Comparison of ENCODE assay signal across 19 cellular contexts in genomic region chr12:90084018-90084417, GRCh38.
DNase-seq lines count a peak whose midpoint lies in the region; ATAC-seq, FAIRE-seq and TF ChIP-seq lines count a peak whose summit lies in the region.
"Had no signal": no experiment of that assay in that cellular context is flagged by ENCODE, and none has a peak within 500 bp of the region (broad histone marks: within the 10 kb centered on the region; RNA-seq: fewer than 3 reads in every experiment).

No MANE protein-coding gene starts in this region.

- no peak for TF ChIP-seq POLR2A in A549 (IDR thresholded peaks at IDR 0.05; ENCODE audit: low read length)

- H3K9me3 Mint-ChIP-seq in Caco-2 (ENCODE audit: unreplicated experiment), result peaks cover 10% of the 10 kb centered on the region

- TF ChIP-seq RAD21 in A549 (conservative IDR thresholded peaks at IDR 0.05 in 1 of 2, IDR thresholded peaks at IDR 0.05 in 1 of 2), result no peak

- TF ChIP-seq CTCF in A549 (IDR thresholded peaks at IDR 0.05) (no peak), bronchial epithelial cell (IDR thresholded peaks at IDR 0.05; ENCODE audit: insufficient read depth, low read length, severe bottlenecking) (no peak), Caco-2 (IDR thresholded peaks at IDR 0.05; ENCODE audit: insufficient read depth in 1 of 2, low read depth in 1 of 2, low read length in 1 of 2, severe bottlenecking in 1 of 2, unreplicated experiment in 1 of 2) (no peak)

- peak in 1 of 2 experiments; percentile 37; a peak in 1 of 6 replicates for ATAC-seq in A549
- no peak for ATAC-seq in HG03354 (IDR thresholded peaks at IDR 0.05; ENCODE audit: poor library complexity, severe bottlenecking, unreplicated experiment)

- H3K36me3 Mint-ChIP-seq in Caco-2 (ENCODE audit: insufficient read depth, unreplicated experiment), result no peaks in the 10 kb centered on the region
- H3K36me3 Mint-ChIP-seq: CD4-positive, CD25-positive, alpha-beta regulatory T cell had no signal

- no peaks in the 10 kb centered on the region for H3K27me3 Mint-ChIP-seq in Caco-2 (ENCODE audit: insufficient read depth, unreplicated experiment)
- H3K27me3 Mint-ChIP-seq: CD4-positive, CD25-positive, alpha-beta regulatory T cell; IgD-negative memory B cell had no signal

- peaks cover 12% of the 10 kb centered on the region for H3K4me1 Mint-ChIP-seq in Caco-2 (ENCODE audit: low read depth, unreplicated experiment)

- H3K9me3 ChIP-seq in A549 (no peaks in the 10 kb centered on the region), Caco-2 (no peaks in the 10 kb centered on the region)
- H3K9me3 ChIP-seq: HAP-1 had no signal

- no TSS peak for BruUV-seq in Caco-2 (replicated peaks; lab: Mats Ljungman, UMichigan)

- no peak overlapping the region for H3K4me3 Mint-ChIP-seq in Caco-2 (ENCODE audit: unreplicated experiment)
- H3K4me3 Mint-ChIP-seq: CD4-positive, CD25-positive, alpha-beta regulatory T cell; IgD-negative memory B cell had no signal

- no peak overlapping the region for H3K4me3 ChIP-seq in A549
- H3K4me3 ChIP-seq in bronchial epithelial cell (ENCODE audit: low read depth, low read length), result no peak overlapping the region
- H3K4me3 ChIP-seq in Caco-2 (ENCODE audit: low read depth, low read length), result no peak overlapping the region
- H3K4me3 ChIP-seq: BLaER1 treated with 17β-estradiol and CSF1 and Interleukin-3, amounts not matched to agents 10 nM and 100 nM; HAP-1 had no signal

- H3K27me3 ChIP-seq in bronchial epithelial cell (ENCODE audit: control insufficient read depth, insufficient read depth, low read length) (no peaks in the 10 kb centered on the region), Caco-2 (replicated peaks; ENCODE audit: control insufficient read depth, insufficient read depth, low read length) (no peaks in the 10 kb centered on the region)
- H3K27me3 ChIP-seq: BLaER1 treated with 17β-estradiol and CSF1 and Interleukin-3, amounts not matched to agents 10 nM and 100 nM had no signal

- H3K36me3 ChIP-seq in bronchial epithelial cell (ENCODE audit: control insufficient read depth, insufficient read depth, low read length), result no peaks in the 10 kb centered on the region
- H3K36me3 ChIP-seq in Caco-2 (ENCODE audit: control insufficient read depth, insufficient read depth, low read length), result no peaks in the 10 kb centered on the region
- H3K36me3 ChIP-seq: BLaER1 treated with 17β-estradiol and CSF1 and Interleukin-3, amounts not matched to agents 10 nM and 100 nM; HAP-1 had no signal

- no peak for TF ChIP-seq EP300 in A549 (IDR thresholded peaks at IDR 0.05)

- FAIRE-seq in A549 (lab: Jason Lieb, UNC), result peak; percentile 79
- FAIRE-seq in bronchial epithelial cell (lab: Jason Lieb, UNC), result no peak
- FAIRE-seq: GM19239 had no signal

- POLR2A ChIA-PET in A549 (lab: Yijun Ruan, JAX) (no interaction called here), Caco-2 (lab: Charles Lee) (no interaction called here)

- H3K4me1 ChIP-seq in A549 (peaks cover 26% of the 10 kb centered on the region), Caco-2 (peaks cover 5% of the 10 kb centered on the region; the same call in 1 of the 2 replicates)
- H3K4me1 ChIP-seq: BLaER1 treated with 17β-estradiol and CSF1 and Interleukin-3, amounts not matched to agents 10 nM and 100 nM had no signal

- H3K4me2 ChIP-seq in A549, result 0 out of 3 replicates have a peak overlapping the region, but pooled peaks have one; percentile 11
- H3K4me2 ChIP-seq: BLaER1 treated with 17β-estradiol and CSF1 and Interleukin-3, amounts not matched to agents 10 nM and 100 nM; KMS-11 had no signal

- CTCF ChIA-PET in A549 (lab: Yijun Ruan, JAX) (no interaction called here), Caco-2 (lab: Charles Lee) (no interaction called here)

- WGBS in A549 (ENCODE audit: missing lambda C conversion rate), result 44% methylated on average over 2 of the region's 2 CpGs

- no peak overlapping the region for H3K27ac Mint-ChIP-seq in Caco-2 (ENCODE audit: unreplicated experiment)
- H3K27ac Mint-ChIP-seq: CD4-positive, CD25-positive, alpha-beta regulatory T cell; IgD-negative memory B cell had no signal

- intact Hi-C loops in Caco-2 (cut with micrococcal nuclease; ENCODE audit: unreplicated experiment), result no loop called here

- H3K27ac ChIP-seq in A549, result peak overlapping the region in 1 of 2 experiments; percentile 71; a peak in 3 of 6 replicates
- H3K27ac ChIP-seq: BLaER1 treated with 17β-estradiol and CSF1 and Interleukin-3, amounts not matched to agents 10 nM and 100 nM; KMS-11 had no signal

- DNase-seq in A549 (ENCODE audit: low read depth in 1 of 2, low spot score in 1 of 2) (peak in 1 of 2 experiments; percentile 32), LHCN-M2 (ENCODE audit: low read depth) (peak; percentile 31), bronchial epithelial cell (ENCODE audit: low read depth) (peak; percentile 25), renal cortical epithelial cell (ENCODE audit: low read depth) (peak; percentile 91), DMS153 treated with DMSO at 0.1 percent for 48 hours (lab: John Stamatoyannopoulos, UW; ENCODE audit: unreplicated experiment) (no peak), Caco-2 (no peak)
- DNase-seq: 8988T; ACHN; CD4-positive, CD25-positive, alpha-beta regulatory T cell; DMS153; DND-41; GF-D8; GOT3 had no signal

TF ChIP-seq in A549, 52 proteins besides CTCF, POLR2A, EP300 and RAD21 (continues in another document):
- TF ChIP-seq MAFK (IDR thresholded peaks at IDR 0.05; ENCODE audit: partially characterized antibody) (peak; percentile 98), JUNB (IDR thresholded peaks at IDR 0.05) (no peak), FOSL2 (IDR thresholded peaks at IDR 0.05) (no peak), FOSL2 (CRISPR knock-in tag; IDR thresholded peaks at IDR 0.05) (peak; percentile 52; the same call in 1 of the 2 replicates), REST (IDR thresholded peaks at IDR 0.05) (no peak), MAZ (IDR thresholded peaks at IDR 0.05; ENCODE audit: borderline replicate concordance, low read depth, low read length) (no peak), HDAC2 (IDR thresholded peaks at IDR 0.05) (no peak), CHD2 (IDR thresholded peaks at IDR 0.05; ENCODE audit: low read length, partially characterized antibody) (no peak), MAX (IDR thresholded peaks at IDR 0.05) (no peak), CHD4 (IDR thresholded peaks at IDR 0.05; ENCODE audit: borderline replicate concordance) (no peak), ZC3H11A (IDR thresholded peaks at IDR 0.05) (no peak), USF2 (IDR thresholded peaks at IDR 0.05) (no peak), ELK1 (IDR thresholded peaks at IDR 0.05; ENCODE audit: low read depth, low read length) (no peak), EHF (CRISPR knock-in tag; IDR thresholded peaks at IDR 0.05) (peak; percentile 20; the same call in 1 of the 2 replicates), NFE2L2 (conservative IDR thresholded peaks at IDR 0.05; ENCODE audit: low read length) (peak; percentile 94), ESRRA (IDR thresholded peaks at IDR 0.05; ENCODE audit: borderline replicate concordance, low read length) (no peak), SREBF2 (IDR thresholded peaks at IDR 0.05) (no peak), KDM1A (IDR thresholded peaks at IDR 0.05; ENCODE audit: low read depth) (no peak)

Comparison
In these comparisons a context has a peak if more than half of its experiments do, and no peak if none do; other contexts are left out.
1. DNase-seq: peak in LHCN-M2 (single experiment), bronchial epithelial cell (single experiment) and renal cortical epithelial cell (single experiment); none in DMS153 treated with DMSO at 0.1 percent for 48 hours (single experiment) and Caco-2 (0 of 2).